ENCODE assay signal across 22 cellular contexts in genomic region chr9:88759374-88759773, GRCh38.
DNase-seq lines count a peak whose midpoint lies in the region; ATAC-seq and TF ChIP-seq lines count a peak whose summit lies in the region.
"Had no signal": no experiment of that assay in that cellular context is flagged by ENCODE, and none has a peak within 500 bp of the region (broad histone marks: within the 10 kb centered on the region; RNA-seq: fewer than 3 reads in every experiment).

No MANE protein-coding gene starts in this region.

- H3K27ac Mint-ChIP-seq in activated CD4-positive, alpha-beta T cell treated with anti-CD3 and anti-CD28 coated beads, Interleukin-2, amount 10 ng/mL, durations not matched to agents 24 days and 14 days, result no peak overlapping the region
- H3K27ac Mint-ChIP-seq in activated T-helper 17 cell treated with anti-CD3 and anti-CD28 coated beads, Interleukin-2, amount 50 U/mL, for 72 hours, result no peak overlapping the region
- H3K27ac Mint-ChIP-seq: B cell, H9 had no signal

- no peaks in the 10 kb centered on the region for H3K9me3 Mint-ChIP-seq in activated CD4-positive, alpha-beta T cell treated with anti-CD3 and anti-CD28 coated beads, Interleukin-2, amount 10 ng/mL, durations not matched to agents 24 days and 14 days
- no peaks in the 10 kb centered on the region for H3K9me3 Mint-ChIP-seq in activated T-helper 17 cell treated with anti-CD3 and anti-CD28 coated beads, Interleukin-2, amount 50 U/mL, for 72 hours
- H3K9me3 Mint-ChIP-seq: H9 had no signal

- H3K23ac ChIP-seq in trophoblast cell (ENCODE audit: low read length), result no peak overlapping the region

- no peaks in the 10 kb centered on the region for H3K27me3 ChIP-seq in esophagus muscularis mucosa
- H3K27me3 ChIP-seq in trophoblast cell (ENCODE audit: insufficient read depth, low read length), result no peaks in the 10 kb centered on the region
- H3K27me3 ChIP-seq: SJSA1 had no signal

- peak; percentile 16 for DNase-seq in activated CD4-positive, alpha-beta T cell treated with anti-CD3 and anti-CD28 coated beads, Interleukin-2, amount 10 ng/mL, durations not matched to agents 24 days and 14 days
- no peak for DNase-seq in activated CD4-positive, alpha-beta T cell treated with anti-CD3 and anti-CD28 coated beads, Interleukin-2, amount 50 U/mL, for 4 hours
- peak; percentile 55 for DNase-seq in NCI-H524 treated with DMSO at 0.1 percent for 48 hours (lab: John Stamatoyannopoulos, UW)
- DNase-seq in esophagus muscularis mucosa (ENCODE audit: extremely low spot score), result peak; percentile 57
- no peak for DNase-seq in trophoblast cell
- no peak for DNase-seq in SHP77 (lab: John Stamatoyannopoulos, UW)
- no peak for DNase-seq in kidney tubule cell (ENCODE audit: low spot score)
- DNase-seq: COR-L47, DMS153, GDM1, H9, KG1, MV-4-11, NCI-H1417 treated with DMSO at 0.1 percent for 48 hours, NCI-H187 treated with DMSO at 0.1 percent for 48 hours, NCI-H446 treated with DMSO at 0.1 percent for 48 hours, NCI-H748 treated with DMSO at 0.1 percent for 48 hours, PC-9 had no signal

- peaks cover 9% of the 10 kb centered on the region for H3K79me1 ChIP-seq in trophoblast cell (ENCODE audit: low read length)

- TF ChIP-seq POLR2A in esophagus muscularis mucosa (IDR thresholded peaks at IDR 0.05; ENCODE audit: low read depth), result no peak

- TF ChIP-seq CTCF in esophagus muscularis mucosa (IDR thresholded peaks at IDR 0.05), result no peak

- no peak overlapping the region for H3K18ac ChIP-seq in trophoblast cell (ENCODE audit: low read length)

- no peak overlapping the region for H3K4me2 ChIP-seq in trophoblast cell (ENCODE audit: low read length)
- H3K4me2 ChIP-seq: PC-9 had no signal

- H3K4ac ChIP-seq in trophoblast cell (ENCODE audit: low read depth, low read length), result no peak overlapping the region

- WGBS in esophagus muscularis mucosa, result 81% methylated on average over 5 of the region's 5 CpGs
- WGBS in trophoblast cell (ENCODE audit: extremely low coverage, insufficient coverage, insufficient read length), result no CpG with 5 or more reads among the region's 5 CpGs

- no peak overlapping the region for H2AK5ac ChIP-seq in trophoblast cell (ENCODE audit: low read length)

- peak overlapping the region; percentile 46 for H2BK5ac ChIP-seq in trophoblast cell (ENCODE audit: low read depth, low read length, poor library complexity)

- no peak overlapping the region for H3K9ac ChIP-seq in trophoblast cell (ENCODE audit: low read length)

- H3K4me1 ChIP-seq in esophagus muscularis mucosa (peaks cover 0 to 14% (median 4%) of the 10 kb centered on the region in 4 donors), trophoblast cell (ENCODE audit: control insufficient read depth in 1 of 2, insufficient read depth in 2 of 2, low read length in 2 of 2) (peaks cover 8 to 10% of the 10 kb centered on the region in 2 experiments)
- H3K4me1 ChIP-seq: SJSA1 had no signal

- H4K12ac ChIP-seq in trophoblast cell (ENCODE audit: low read depth, low read length), result no peak overlapping the region

- H3K4me1 Mint-ChIP-seq in activated CD4-positive, alpha-beta T cell treated with anti-CD3 and anti-CD28 coated beads, Interleukin-2, amount 10 ng/mL, durations not matched to agents 24 days and 14 days, result no peaks in the 10 kb centered on the region
- no peaks in the 10 kb centered on the region for H3K4me1 Mint-ChIP-seq in activated T-helper 17 cell treated with anti-CD3 and anti-CD28 coated beads, Interleukin-2, amount 50 U/mL, for 72 hours
- H3K4me1 Mint-ChIP-seq: B cell had no signal

- H3K4me3 ChIP-seq in esophagus muscularis mucosa (no peak overlapping the region), trophoblast cell (ENCODE audit: low read depth, low read length) (no peak overlapping the region)
- H3K4me3 ChIP-seq: PC-9, SJSA1 had no signal

- H3K14ac ChIP-seq in trophoblast cell (ENCODE audit: low read length), result no peak overlapping the region

- TF ChIP-seq EP300 in esophagus muscularis mucosa (IDR thresholded peaks at IDR 0.05), result no peak

- peak overlapping the region; percentile 47 for H4K91ac ChIP-seq in trophoblast cell (ENCODE audit: low read depth, low read length)

- no peak overlapping the region for H2AFZ ChIP-seq in trophoblast cell (ENCODE audit: insufficient read depth, low read length, poor library complexity)
- H2AFZ ChIP-seq: PC-9 had no signal

- no peak for ATAC-seq in activated T-helper 17 cell treated with anti-CD3 and anti-CD28 coated beads, Interleukin-2, amount 50 U/mL, for 72 hours (replicated peaks)

- no peaks in the 10 kb centered on the region for H3K36me3 Mint-ChIP-seq in activated CD4-positive, alpha-beta T cell treated with anti-CD3 and anti-CD28 coated beads, Interleukin-2, amount 10 ng/mL, durations not matched to agents 24 days and 14 days (ENCODE audit: low read depth)
- H3K36me3 Mint-ChIP-seq in activated T-helper 17 cell treated with anti-CD3 and anti-CD28 coated beads, Interleukin-2, amount 50 U/mL, for 72 hours (ENCODE audit: low read depth), result no peaks in the 10 kb centered on the region

- H3K27ac ChIP-seq in esophagus muscularis mucosa (replicated peaks in 1 of 4) (no peak overlapping the region), trophoblast cell (ENCODE audit: low read depth, low read length) (peak overlapping the region; percentile 31)
- H3K27ac ChIP-seq: PC-9, RWPE1, SJSA1 had no signal

- H3K27me3 Mint-ChIP-seq in activated CD4-positive, alpha-beta T cell treated with anti-CD3 and anti-CD28 coated beads, Interleukin-2, amount 10 ng/mL, durations not matched to agents 24 days and 14 days, result peaks cover 15% of the 10 kb centered on the region
- H3K27me3 Mint-ChIP-seq in activated T-helper 17 cell treated with anti-CD3 and anti-CD28 coated beads, Interleukin-2, amount 50 U/mL, for 72 hours, result peaks cover 42% of the 10 kb centered on the region

- no peak overlapping the region for H4K8ac ChIP-seq in trophoblast cell (ENCODE audit: low read depth, low read length)

- H2BK120ac ChIP-seq in trophoblast cell (ENCODE audit: insufficient read depth, low read length, poor library complexity), result peak overlapping the region; percentile 69

- H3K36me3 ChIP-seq in esophagus muscularis mucosa (no peaks in the 10 kb centered on the region), trophoblast cell (ENCODE audit: control insufficient read depth in 1 of 2, insufficient read depth in 2 of 2, low read length in 2 of 2) (no peaks in the 10 kb centered on the region)
- H3K36me3 ChIP-seq: SJSA1 had no signal

- H3K4me3 Mint-ChIP-seq in activated CD4-positive, alpha-beta T cell treated with anti-CD3 and anti-CD28 coated beads, Interleukin-2, amount 10 ng/mL, durations not matched to agents 24 days and 14 days, result no peak overlapping the region
- H3K4me3 Mint-ChIP-seq in activated T-helper 17 cell treated with anti-CD3 and anti-CD28 coated beads, Interleukin-2, amount 50 U/mL, for 72 hours, result no peak overlapping the region
- H3K4me3 Mint-ChIP-seq: B cell, H9 had no signal

- peaks cover 2% of the 10 kb centered on the region for H3K79me2 ChIP-seq in trophoblast cell (ENCODE audit: control insufficient read depth, insufficient read depth, low read length, poor library complexity)

- intact Hi-C loops in activated CD4-positive, alpha-beta T cell treated with anti-CD3 and anti-CD28 coated beads, Interleukin-2, amount 10 ng/mL, durations not matched to agents 24 days and 14 days (cut with micrococcal nuclease), result no loop called here
- intact Hi-C loops in esophagus muscularis mucosa (cut with DNase I), result no loop called here

- H2BK12ac ChIP-seq in trophoblast cell (ENCODE audit: low read length), result no peak overlapping the region

- H3K9me3 ChIP-seq in esophagus muscularis mucosa, result no peaks in the 10 kb centered on the region
- no peaks in the 10 kb centered on the region for H3K9me3 ChIP-seq in trophoblast cell (ENCODE audit: insufficient read depth, low read depth, low read length)
- H3K9me3 ChIP-seq: SJSA1 had no signal

Comparison
In these comparisons a context has a peak if more than half of its experiments do, and no peak if none do; other contexts are left out.
1. DNase-seq: peak in activated CD4-positive, alpha-beta T cell treated with anti-CD3 and anti-CD28 coated beads, Interleukin-2, amount 10 ng/mL, durations not matched to agents 24 days and 14 days (single experiment), NCI-H524 treated with DMSO at 0.1 percent for 48 hours (single experiment) and esophagus muscularis mucosa (single experiment); none in activated CD4-positive, alpha-beta T cell treated with anti-CD3 and anti-CD28 coated beads, Interleukin-2, amount 50 U/mL, for 4 hours (0 of 2), trophoblast cell (0 of 2), SHP77 (0 of 2) and kidney tubule cell (single experiment).